13 cellular contexts compared by ENCODE assay signal in the genomic region with DNA sequence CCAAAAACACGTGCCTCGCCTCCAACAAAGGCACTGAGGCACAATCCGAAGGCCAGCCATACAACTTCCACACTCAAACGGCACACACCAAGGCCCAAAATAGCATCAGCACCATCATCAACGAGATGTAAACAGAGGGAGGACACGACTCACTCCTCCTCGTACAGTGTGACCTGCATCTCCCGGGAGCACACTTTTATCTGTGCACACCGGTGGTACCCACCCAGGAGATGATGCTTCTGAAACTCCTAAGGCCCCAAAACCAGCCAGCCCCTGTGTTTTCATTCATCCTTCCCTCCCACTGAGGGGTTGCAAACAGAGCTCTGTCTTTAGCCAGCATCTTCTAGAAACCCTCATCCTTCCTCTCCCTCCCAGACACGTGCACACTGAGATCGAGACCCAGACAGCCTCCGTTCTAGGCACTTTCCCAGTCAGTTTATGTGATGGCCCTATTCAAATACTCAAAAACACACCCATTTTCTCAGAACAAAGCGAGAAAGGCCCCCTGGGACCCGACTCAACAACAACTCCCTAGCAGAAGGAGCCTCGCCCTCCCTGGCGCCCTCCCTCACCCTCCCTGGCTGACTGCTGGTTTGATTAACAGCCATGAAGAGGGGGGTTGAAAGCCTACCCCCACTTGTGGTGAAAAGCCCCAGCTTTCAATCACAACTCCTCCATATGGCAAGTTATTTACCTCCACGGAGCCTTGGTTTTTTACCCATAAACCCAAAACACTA.
DNase-seq lines count a peak whose midpoint lies in the region; ATAC-seq, FAIRE-seq and TF ChIP-seq lines count a peak whose summit lies in the region.
"Had no signal": no experiment of that assay in that cellular context is flagged by ENCODE, and none has a peak within 500 bp of the region (broad histone marks: within the 10 kb centered on the region; RNA-seq: fewer than 3 reads in every experiment).

No MANE protein-coding gene starts in this region.

- peaks cover 6% of the 10 kb centered on the region for H3K4me1 ChIP-seq in rectal smooth muscle tissue (ENCODE audit: control insufficient read depth, insufficient read depth, low read length)
- peaks cover 6 to 7% of the 10 kb centered on the region in 2 donors for H3K4me1 ChIP-seq in gastrocnemius medialis

- H3K4me3 Mint-ChIP-seq in endothelial cell (ENCODE audit: unreplicated experiment) = no peak overlapping the region

- no peaks in the 10 kb centered on the region for H3K36me3 Mint-ChIP-seq in endothelial cell (ENCODE audit: low read depth, unreplicated experiment)

- DNase-seq in GM12892 (ENCODE audit: insufficient read length) (no peak), NCI-H2171 (lab: John Stamatoyannopoulos, UW) (peak; percentile 8), endothelial cell (ENCODE audit: low spot score) (no peak), HPDE6-E6E7 (ENCODE audit: extremely low spot score) (no peak), NCI-H187 (lab: John Stamatoyannopoulos, UW) (no peak), gastrocnemius medialis (no peak)
- no peak for DNase-seq in activated effector memory CD4-positive, alpha-beta T cell treated with Interleukin-2 at 50 U/mL for 16 hours
- DNase-seq: COR-L47, head of caudate nucleus, NCI-H1417, retina had no signal

- H3K9me3 Mint-ChIP-seq in endothelial cell (ENCODE audit: unreplicated experiment) = no peaks in the 10 kb centered on the region

- no peak overlapping the region for H3K4me3 ChIP-seq in rectal smooth muscle tissue (ENCODE audit: low read length)
- H3K4me3 ChIP-seq in gastrocnemius medialis = no peak overlapping the region

- TF ChIP-seq CTCF in endothelial cell (IDR thresholded peaks at IDR 0.05; ENCODE audit: unreplicated experiment) (no peak), gastrocnemius medialis (IDR thresholded peaks at IDR 0.05 in 4 of 5, conservative IDR thresholded peaks at IDR 0.05 in 1 of 5) (no peak)

- TF ChIP-seq POLR2A in GM12892 (IDR thresholded peaks at IDR 0.05; ENCODE audit: low read depth, low read length) (no peak), gastrocnemius medialis (IDR thresholded peaks at IDR 0.05) (no peak)

- H3K36me3 ChIP-seq in rectal smooth muscle tissue (ENCODE audit: control insufficient read depth, insufficient read depth, low read length) (no peaks in the 10 kb centered on the region), gastrocnemius medialis (no peaks in the 10 kb centered on the region)

- peaks cover 11% of the 10 kb centered on the region for H3K27me3 Mint-ChIP-seq in endothelial cell (ENCODE audit: unreplicated experiment)

- FAIRE-seq in GM12892 (lab: Jason Lieb, UNC) = peak; percentile 60

- H3K27ac ChIP-seq in rectal smooth muscle tissue (ENCODE audit: low read depth, low read length) (peak overlapping the region; percentile 27), gastrocnemius medialis (no peak overlapping the region)
- H3K27ac ChIP-seq: HL-60 had no signal

- in situ Hi-C loops in gastrocnemius medialis (cut with MboI; ENCODE audit: low sequenced_read_pairs in 4 of 4) = no loop called here

- no peaks in the 10 kb centered on the region for H3K27me3 ChIP-seq in rectal smooth muscle tissue (ENCODE audit: control insufficient read depth, insufficient read depth, low read length)
- H3K27me3 ChIP-seq in gastrocnemius medialis = no peaks in the 10 kb centered on the region

- intact Hi-C loops in gastrocnemius medialis (cut with DNase I; ENCODE audit: low total_unique reads) = loop anchor here (10.0 kb wide), 1 partner anchor 147 kb away; no protein-coding TSS in a partner anchor

- no peak overlapping the region for H3K9ac ChIP-seq in rectal smooth muscle tissue (ENCODE audit: low read length)

- peak overlapping the region; percentile 24 for H3K27ac Mint-ChIP-seq in endothelial cell (ENCODE audit: unreplicated experiment)

- ATAC-seq in gastrocnemius medialis = no peak

- H3K9me3 ChIP-seq in gastrocnemius medialis = no peaks in the 10 kb centered on the region

- peaks cover 17% of the 10 kb centered on the region for H3K4me1 Mint-ChIP-seq in endothelial cell (ENCODE audit: unreplicated experiment)
